ENCODE assay signal across 2 cellular contexts in the genomic region with DNA sequence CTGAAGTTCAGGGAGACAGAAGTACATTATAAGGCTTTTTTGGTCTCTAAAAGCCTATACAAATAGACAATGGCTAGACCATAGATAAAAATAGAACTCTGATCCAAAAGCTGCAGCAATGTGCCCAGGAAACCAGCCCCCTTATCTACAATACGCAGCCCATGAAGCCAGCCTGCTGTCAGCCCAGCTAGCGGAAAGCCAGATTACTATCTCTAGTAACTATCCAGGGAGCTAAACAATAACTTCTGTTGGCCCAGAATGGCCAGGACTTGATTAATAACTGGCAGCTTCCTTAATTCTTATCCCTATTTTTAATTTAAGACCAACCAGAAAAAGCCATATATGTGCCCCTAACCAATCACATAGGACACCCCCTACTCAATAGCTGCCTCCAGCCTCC.
TF ChIP-seq lines count a peak whose summit lies in the region.

No MANE protein-coding gene starts in this region.

TF ChIP-seq in HepG2, 621 proteins besides CTCF, POLR2A, EP300 and RAD21 (continued from another document):
- TF ChIP-seq, protein P1, sequence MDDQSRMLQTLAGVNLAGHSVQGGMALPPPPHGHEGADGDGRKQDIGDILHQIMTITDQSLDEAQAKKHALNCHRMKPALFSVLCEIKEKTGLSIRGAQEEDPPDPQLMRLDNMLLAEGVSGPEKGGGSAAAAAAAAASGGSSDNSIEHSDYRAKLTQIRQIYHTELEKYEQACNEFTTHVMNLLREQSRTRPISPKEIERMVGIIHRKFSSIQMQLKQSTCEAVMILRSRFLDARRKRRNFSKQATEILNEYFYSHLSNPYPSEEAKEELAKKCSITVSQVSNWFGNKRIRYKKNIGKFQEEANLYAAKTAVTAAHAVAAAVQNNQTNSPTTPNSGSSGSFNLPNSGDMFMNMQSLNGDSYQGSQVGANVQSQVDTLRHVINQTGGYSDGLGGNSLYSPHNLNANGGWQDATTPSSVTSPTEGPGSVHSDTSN (CRISPR knock-in tag; IDR thresholded peaks at IDR 0.05; ENCODE audit: borderline replicate concordance), result no peak
- no peak for TF ChIP-seq ZNF225 (CRISPR knock-in tag; IDR thresholded peaks at IDR 0.05)

TF ChIP-seq in K562, 482 proteins besides CTCF, POLR2A, EP300 and RAD21 (continued from another document):
- TF ChIP-seq TEAD4 (IDR thresholded peaks at IDR 0.05; ENCODE audit: low read length) (peak; percentile 25; the same call in 1 of the 2 replicates), TEAD4 (CRISPR knock-in tag; IDR thresholded peaks at IDR 0.05; ENCODE audit: borderline replicate concordance) (no peak), CBFA2T2 (conservative IDR thresholded peaks at IDR 0.05) (0 out of 2 replicates have a peak, but pooled peaks have one; percentile 2), GABPB1 (CRISPR knock-in tag; IDR thresholded peaks at IDR 0.05) (no peak)
